9 cellular contexts compared by ENCODE assay signal in the genomic region with DNA sequence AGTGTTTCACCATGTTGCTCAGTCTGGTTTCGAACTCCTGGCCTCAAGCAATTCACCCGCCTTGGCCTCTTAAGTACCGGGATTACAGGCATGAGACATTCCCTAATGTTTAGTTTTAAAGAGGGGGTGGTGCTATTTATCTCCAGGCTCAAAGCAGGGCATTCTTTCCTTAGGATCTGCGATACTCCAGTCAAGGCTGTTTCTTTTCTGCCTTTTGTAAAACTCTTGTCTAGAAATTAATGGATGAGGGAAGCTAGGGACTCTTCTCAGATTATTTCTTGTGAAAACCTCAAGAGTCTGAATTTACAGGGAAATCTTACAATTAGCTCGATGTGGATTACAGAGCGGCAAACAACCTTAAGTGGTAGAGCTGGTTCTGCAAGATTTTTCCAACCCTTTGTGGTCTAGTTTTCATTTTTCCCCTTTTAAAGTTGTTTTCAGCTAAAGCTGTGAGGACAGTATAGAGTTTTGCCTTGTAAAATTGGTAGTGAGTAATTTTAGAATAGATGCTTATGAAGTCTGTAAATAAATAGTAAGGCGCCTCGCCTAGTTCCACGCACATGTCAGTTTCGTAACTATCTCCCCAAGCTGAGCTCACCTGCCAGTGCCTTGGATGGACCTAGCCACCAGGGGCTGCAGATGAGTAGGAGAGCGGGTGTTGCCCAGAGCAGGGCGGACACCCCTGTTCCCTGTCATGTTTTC. TPM values are rescaled to one million over a fixed set of nuclear protein-coding genes. Genes with fewer than 3 reads are reported as not detected.
DNase-seq lines count a peak whose midpoint lies in the region; ATAC-seq, FAIRE-seq and TF ChIP-seq lines count a peak whose summit lies in the region.
"Had no signal": no experiment of that assay in that cellular context is flagged by ENCODE, and none has a peak within 500 bp of the region (broad histone marks: within the 10 kb centered on the region; RNA-seq: fewer than 3 reads in every experiment).

No MANE protein-coding gene starts in this region.

- peak overlapping the region; percentile 27 for H3K27ac Mint-ChIP-seq in astrocyte (ENCODE audit: unreplicated experiment)
- H3K27ac Mint-ChIP-seq: activated naive CD4-positive, alpha-beta T cell treated with anti-CD3 and anti-CD28 coated beads, Interleukin-2, amount 50 U/mL, for 72 hours had no signal

- H3K36me3 Mint-ChIP-seq in astrocyte (ENCODE audit: low read depth, unreplicated experiment) = peaks cover 13% of the 10 kb centered on the region
- H3K36me3 Mint-ChIP-seq: activated naive CD4-positive, alpha-beta T cell treated with anti-CD3 and anti-CD28 coated beads, Interleukin-2, amount 50 U/mL, for 72 hours had no signal

- BruUV-seq in HCT116 (replicated peaks; lab: Mats Ljungman, UMichigan) = no TSS peak

- FAIRE-seq in astrocyte (lab: Jason Lieb, UNC) (no peak), H54 (lab: Jason Lieb, UNC) (no peak)

- no peaks in the 10 kb centered on the region for H3K36me3 ChIP-seq in HCT116 (ENCODE audit: control insufficient read depth in 1 of 2, insufficient read depth in 2 of 2, low read length in 2 of 2)
- H3K36me3 ChIP-seq in astrocyte (ENCODE audit: insufficient read depth, low read length) = no peaks in the 10 kb centered on the region

- intact Hi-C loops in HCT116 (cut with micrococcal nuclease) = no loop called here

- peak overlapping the region; percentile 52 for H3K4me3 Mint-ChIP-seq in astrocyte (ENCODE audit: unreplicated experiment)

- H4K20me1 ChIP-seq in HCT116 (ENCODE audit: insufficient read depth) = no peaks in the 10 kb centered on the region
- peaks cover 80% of the 10 kb centered on the region for H4K20me1 ChIP-seq in astrocyte (ENCODE audit: insufficient read depth, low read length)

- TF ChIP-seq POLR2A in HCT116 (IDR thresholded peaks at IDR 0.05; ENCODE audit: borderline replicate concordance, extremely low read depth, insufficient read depth, insufficient read length) = no peak
- TF ChIP-seq POLR2A in H54 (IDR thresholded peaks at IDR 0.05; ENCODE audit: low read depth, low read length) = no peak

- ATAC-seq in HCT116 = peak; percentile 90
- no peak for ATAC-seq in GM19455 (IDR thresholded peaks at IDR 0.05; ENCODE audit: unreplicated experiment)
- ATAC-seq: activated naive CD4-positive, alpha-beta T cell treated with anti-CD3 and anti-CD28 coated beads, Interleukin-2, amount 50 U/mL, for 72 hours had no signal

- no peaks in the 10 kb centered on the region for H3K27me3 Mint-ChIP-seq in astrocyte (ENCODE audit: low read depth, unreplicated experiment)

- peak; percentile 61 for TF ChIP-seq RAD21 in HCT116 (IDR thresholded peaks at IDR 0.05; ENCODE audit: low read depth)

- H3K79me2 ChIP-seq in HCT116 (ENCODE audit: insufficient read depth, low read length) (peaks cover 99% of the 10 kb centered on the region), astrocyte (ENCODE audit: insufficient read depth, low read length) (peaks cover 83% of the 10 kb centered on the region)

- CTCF ChIA-PET in HCT116 (lab: Charles Lee) = interaction anchor here (0.7 to 1.3 kb wide), 6 partner anchors 9 to 328 kb away, joined by 3 to 12 read pairs (median 4); no protein-coding TSS in a partner anchor

- peaks cover 2% of the 10 kb centered on the region for H3K9me3 Mint-ChIP-seq in astrocyte (ENCODE audit: unreplicated experiment)
- H3K9me3 Mint-ChIP-seq: activated naive CD4-positive, alpha-beta T cell treated with anti-CD3 and anti-CD28 coated beads, Interleukin-2, amount 50 U/mL, for 72 hours had no signal

- H3K27ac ChIP-seq in HCT116 (ENCODE audit: low read depth, low read length) = peak overlapping the region; percentile 54
- no peak overlapping the region for H3K27ac ChIP-seq in astrocyte (ENCODE audit: low read depth, low read length)

- H3K9ac ChIP-seq in HCT116 (ENCODE audit: low read length) (peak overlapping the region; percentile 50), astrocyte (ENCODE audit: low read length) (no peak overlapping the region)

- peaks cover 39% of the 10 kb centered on the region for H3K4me1 Mint-ChIP-seq in astrocyte (ENCODE audit: low read depth, unreplicated experiment)

- H3K4me3 ChIP-seq in AG09309 (ENCODE audit: control insufficient read depth, low read depth, low read length) (no peak overlapping the region), HCT116 (replicated peaks in 1 of 2; ENCODE audit: low read depth in 1 of 2, low read length in 2 of 2) (peak overlapping the region; percentile 13 to 26; a peak in 3 of 4 replicates), astrocyte (ENCODE audit: insufficient read depth, low read depth, low read length) (no peak overlapping the region)

- H3K4me1 ChIP-seq in HCT116 (ENCODE audit: control insufficient read depth in 1 of 2, insufficient read depth in 2 of 2, low read length in 2 of 2) = peaks cover 35 to 53% of the 10 kb centered on the region in 2 experiments
- H3K4me1 ChIP-seq in astrocyte (ENCODE audit: insufficient read depth, low read length) = peaks cover 4% of the 10 kb centered on the region

- RAD21 ChIA-PET in HCT116 (lab: Charles Lee; ENCODE audit: low non-redundant PET in 1 of 2, low total read pairs in 2 of 2, uncharacterized antibody in 2 of 2, unreplicated experiment in 2 of 2) = no interaction called here

- H3K4me2 ChIP-seq in HCT116 (ENCODE audit: low read length) (peak overlapping the region; percentile 68), astrocyte (ENCODE audit: low read length) (no peak overlapping the region)

- POLR2A ChIA-PET in HCT116 (lab: Charles Lee) = interaction anchor here (2.0 kb wide), 1 partner anchor 12 kb away, joined by 9 read pairs; no protein-coding TSS in a partner anchor

- H3K9me3 ChIP-seq in HCT116 (ENCODE audit: control insufficient read depth in 1 of 2, insufficient read depth in 1 of 2, low read depth in 1 of 2, low read length in 2 of 2) (no peaks in the 10 kb centered on the region), astrocyte (ENCODE audit: insufficient read depth, low read depth, low read length) (no peaks in the 10 kb centered on the region)

- no peaks in the 10 kb centered on the region for H3K27me3 ChIP-seq in HCT116 (ENCODE audit: insufficient read depth, low read length)
- no peaks in the 10 kb centered on the region for H3K27me3 ChIP-seq in astrocyte (ENCODE audit: insufficient read depth, low read length)

- TF ChIP-seq CTCF in AG09309 (IDR thresholded peaks at IDR 0.05; ENCODE audit: control insufficient read depth, insufficient read depth, low read depth, low read length, missing control alignments) (peak; percentile 17), HCT116 (IDR thresholded peaks at IDR 0.05 in 2 of 3, conservative IDR thresholded peaks at IDR 0.05 in 1 of 3; ENCODE audit: borderline replicate concordance in 1 of 3, insufficient read depth in 1 of 3, low read depth in 2 of 3, low read length in 2 of 3) (peak; percentile 25 to 66 (median 56); a peak in 5 of 6 replicates), astrocyte (IDR thresholded peaks at IDR 0.05; ENCODE audit: insufficient read depth, low read depth, low read length) (no peak)

- DNase-seq in AG09309 (ENCODE audit: low read depth) (no peak), HCT116 (ENCODE audit: low read depth, low spot score) (peak; percentile 52), astrocyte (ENCODE audit: low read depth) (no peak), left kidney (ENCODE audit: low read depth, low spot score) (peak; percentile 57), H54 (ENCODE audit: insufficient read length, low spot score) (no peak), SW480 (ENCODE audit: low spot score) (no peak), NCI-H1694 treated with DMSO at 0.1 percent for 48 hours (lab: John Stamatoyannopoulos, UW) (no peak)

- H3K9me2 ChIP-seq in HCT116 (ENCODE audit: insufficient read depth) = no peaks in the 10 kb centered on the region

- H2AFZ ChIP-seq in HCT116 (ENCODE audit: low read depth, low read length, poor library complexity, severe bottlenecking) = no peak overlapping the region
- H2AFZ ChIP-seq in astrocyte (ENCODE audit: low read depth, low read length) = no peak overlapping the region

TF ChIP-seq in HCT116, 20 proteins besides CTCF, POLR2A, EP300 and RAD21 (continues in another document):
- TF ChIP-seq, protein P1, sequence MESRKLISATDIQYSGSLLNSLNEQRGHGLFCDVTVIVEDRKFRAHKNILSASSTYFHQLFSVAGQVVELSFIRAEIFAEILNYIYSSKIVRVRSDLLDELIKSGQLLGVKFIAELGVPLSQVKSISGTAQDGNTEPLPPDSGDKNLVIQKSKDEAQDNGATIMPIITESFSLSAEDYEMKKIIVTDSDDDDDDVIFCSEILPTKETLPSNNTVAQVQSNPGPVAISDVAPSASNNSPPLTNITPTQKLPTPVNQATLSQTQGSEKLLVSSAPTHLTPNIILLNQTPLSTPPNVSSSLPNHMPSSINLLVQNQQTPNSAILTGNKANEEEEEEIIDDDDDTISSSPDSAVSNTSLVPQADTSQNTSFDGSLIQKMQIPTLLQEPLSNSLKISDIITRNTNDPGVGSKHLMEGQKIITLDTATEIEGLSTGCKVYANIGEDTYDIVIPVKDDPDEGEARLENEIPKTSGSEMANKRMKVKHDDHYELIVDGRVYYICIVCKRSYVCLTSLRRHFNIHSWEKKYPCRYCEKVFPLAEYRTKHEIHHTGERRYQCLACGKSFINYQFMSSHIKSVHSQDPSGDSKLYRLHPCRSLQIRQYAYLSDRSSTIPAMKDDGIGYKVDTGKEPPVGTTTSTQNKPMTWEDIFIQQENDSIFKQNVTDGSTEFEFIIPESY (IDR thresholded peaks at IDR 0.05; ENCODE audit: extremely low read depth, insufficient replicate concordance, low read length) = no peak
- TF ChIP-seq ZNF274 (IDR thresholded peaks at IDR 0.05; ENCODE audit: low read depth, low read length) (no peak), TCF7L2 (IDR thresholded peaks at IDR 0.05; ENCODE audit: borderline replicate concordance, extremely low read depth, insufficient read depth, insufficient read length) (no peak), JUND (IDR thresholded peaks at IDR 0.05) (peak; percentile 53), FOSL1 (IDR thresholded peaks at IDR 0.05; ENCODE audit: low read depth) (no peak; the same call in 1 of the 2 replicates), ZFX (IDR thresholded peaks at IDR 0.05) (no peak), EZH2 (IDR thresholded peaks at IDR 0.05) (no peak), SIN3A (IDR thresholded peaks at IDR 0.05; ENCODE audit: low read depth) (peak; percentile 18; the same call in 1 of the 2 replicates), CBX3 (IDR thresholded peaks at IDR 0.05; ENCODE audit: low read depth) (0 out of 2 replicates have a peak, but pooled peaks have one; percentile 37), EZH2phosphoT487 (IDR thresholded peaks at IDR 0.05; ENCODE audit: borderline replicate concordance) (no peak)
- TF ChIP-seq, protein P2, sequence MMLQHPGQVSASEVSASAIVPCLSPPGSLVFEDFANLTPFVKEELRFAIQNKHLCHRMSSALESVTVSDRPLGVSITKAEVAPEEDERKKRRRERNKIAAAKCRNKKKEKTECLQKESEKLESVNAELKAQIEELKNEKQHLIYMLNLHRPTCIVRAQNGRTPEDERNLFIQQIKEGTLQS (IDR thresholded peaks at IDR 0.05) = no peak
- TF ChIP-seq, protein P3, sequence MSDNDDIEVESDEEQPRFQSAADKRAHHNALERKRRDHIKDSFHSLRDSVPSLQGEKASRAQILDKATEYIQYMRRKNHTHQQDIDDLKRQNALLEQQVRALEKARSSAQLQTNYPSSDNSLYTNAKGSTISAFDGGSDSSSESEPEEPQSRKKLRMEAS (IDR thresholded peaks at IDR 0.05) = peak; percentile 81; the same call in 1 of the 2 replicates

RNA-seq across cellular contexts. Expression of a gene that starts 53.1 kb away (rescaled TPM):
- total RNA-seq in HCT116 (2021; ENCODE audit: unreplicated experiment) (68.9 TPM), astrocyte (50.6 and 66.8 TPM in 2 replicates)
- 74.9 and 75.9 TPM in 2 replicates for polyA plus RNA-seq in HCT116 (2012)

Comparison
In these comparisons a context has a peak if more than half of its experiments do, and no peak if none do; other contexts are left out.
1. DNase-seq: peak in HCT116 (single experiment) and left kidney (single experiment); none in AG09309 (single experiment), astrocyte (single experiment), H54 (single experiment), SW480 (single experiment) and NCI-H1694 treated with DMSO at 0.1 percent for 48 hours (single experiment).
2. H3K4me3 ChIP-seq: peak in HCT116 (2 of 2); none in AG09309 (single experiment) and astrocyte (single experiment).